ENCODE assay signal across 1 cellular context in the genomic region with DNA sequence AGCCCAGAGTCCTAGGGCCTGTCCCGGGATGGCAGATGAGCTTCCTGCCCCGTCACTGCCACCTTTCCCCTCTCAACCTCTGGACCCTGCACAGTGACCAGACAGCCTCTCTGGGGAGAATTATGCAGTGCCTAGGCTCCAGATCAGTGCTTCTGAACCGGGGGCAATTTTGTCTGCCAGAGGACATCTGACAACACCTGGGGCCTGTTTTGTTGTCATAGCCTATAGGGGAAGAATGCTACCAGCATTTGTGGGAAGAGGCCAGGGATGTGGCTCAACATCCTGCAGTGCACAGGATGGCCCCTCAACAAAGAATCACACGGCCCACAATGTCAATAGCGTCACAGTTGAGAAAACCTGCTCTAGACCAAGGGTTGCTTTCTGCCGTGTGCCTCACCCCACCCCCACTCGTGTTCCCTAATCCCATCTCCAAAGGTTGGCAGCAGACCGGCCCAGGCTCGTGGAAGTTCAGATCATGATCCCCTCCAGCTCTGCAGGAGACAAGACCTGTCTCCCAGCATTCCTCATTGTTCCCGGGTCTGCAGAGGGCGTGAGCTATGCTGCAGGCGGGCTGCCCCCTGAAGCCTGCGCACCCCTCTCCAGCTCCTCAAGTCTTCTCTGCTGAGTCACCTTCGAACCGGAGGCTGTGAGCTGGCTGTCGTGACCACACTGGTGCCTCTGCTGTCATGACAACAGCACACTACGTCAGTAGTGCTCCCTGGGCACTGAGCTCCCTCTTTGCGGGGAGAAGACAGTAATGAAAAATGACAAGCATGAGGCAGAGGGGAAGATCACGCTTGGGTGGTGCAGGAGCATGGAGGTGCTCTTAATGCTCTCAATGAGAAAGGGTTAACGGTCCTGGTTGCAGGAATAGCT.
TF ChIP-seq lines count a peak whose summit lies in the region.

No MANE protein-coding gene starts in this region.

TF ChIP-seq in WTC11, 78 proteins besides CTCF, POLR2A, EP300 and RAD21 (continued from another document and continues in another):
- TF ChIP-seq ZNF317 (CRISPR knock-in tag; IDR thresholded peaks at IDR 0.05; ENCODE audit: borderline replicate concordance, low read depth) (no peak), ZNF425 (CRISPR knock-in tag; conservative IDR thresholded peaks at IDR 0.05) (no peak), HMGXB4 (CRISPR knock-in tag; IDR thresholded peaks at IDR 0.05) (0 out of 2 replicates have a peak, but pooled peaks have one; percentile 46), KAT7 (CRISPR knock-in tag; IDR thresholded peaks at IDR 0.05; ENCODE audit: borderline replicate concordance) (no peak), PREB (CRISPR knock-in tag; IDR thresholded peaks at IDR 0.05; ENCODE audit: borderline replicate concordance) (no peak), E2F1 (CRISPR knock-in tag; IDR thresholded peaks at IDR 0.05) (no peak), NFATC4 (CRISPR knock-in tag; IDR thresholded peaks at IDR 0.05) (peak; percentile 35; the same call in 1 of the 2 replicates), ZNF121 (CRISPR knock-in tag; IDR thresholded peaks at IDR 0.05) (no peak), NR2C2 (CRISPR knock-in tag; IDR thresholded peaks at IDR 0.05) (no peak), CBFB (CRISPR knock-in tag; IDR thresholded peaks at IDR 0.05; ENCODE audit: low read depth) (no peak), SMAD3 (CRISPR knock-in tag; IDR thresholded peaks at IDR 0.05; ENCODE audit: borderline replicate concordance) (0 out of 2 replicates have a peak, but pooled peaks have one; percentile 57), MLX (CRISPR knock-in tag; IDR thresholded peaks at IDR 0.05) (no peak), NR3C1 (CRISPR knock-in tag; conservative IDR thresholded peaks at IDR 0.05; ENCODE audit: low read depth) (no peak), NFYB (CRISPR knock-in tag; conservative IDR thresholded peaks at IDR 0.05; ENCODE audit: low read depth) (no peak), GRHL2 (CRISPR knock-in tag; IDR thresholded peaks at IDR 0.05; ENCODE audit: insufficient replicate concordance, severe bottlenecking) (no peak), NFE2L1 (CRISPR knock-in tag; IDR thresholded peaks at IDR 0.05) (peak; percentile 87), MAX (CRISPR knock-in tag; IDR thresholded peaks at IDR 0.05) (peak; percentile 52; the same call in 1 of the 2 replicates), ESRRA (CRISPR knock-in tag; IDR thresholded peaks at IDR 0.05; ENCODE audit: borderline replicate concordance) (no peak), ZBTB21 (CRISPR knock-in tag; IDR thresholded peaks at IDR 0.05; ENCODE audit: borderline replicate concordance) (no peak; the same call in 1 of the 2 replicates), ZNF219 (CRISPR knock-in tag; IDR thresholded peaks at IDR 0.05; ENCODE audit: borderline replicate concordance) (no peak), ELF4 (CRISPR knock-in tag; IDR thresholded peaks at IDR 0.05; ENCODE audit: low read depth) (no peak), IRF1 (CRISPR knock-in tag; IDR thresholded peaks at IDR 0.05) (no peak), CREB1 (CRISPR knock-in tag; IDR thresholded peaks at IDR 0.05) (no peak), ATF1 (CRISPR knock-in tag; IDR thresholded peaks at IDR 0.05) (no peak)
- TF ChIP-seq, protein P1, sequence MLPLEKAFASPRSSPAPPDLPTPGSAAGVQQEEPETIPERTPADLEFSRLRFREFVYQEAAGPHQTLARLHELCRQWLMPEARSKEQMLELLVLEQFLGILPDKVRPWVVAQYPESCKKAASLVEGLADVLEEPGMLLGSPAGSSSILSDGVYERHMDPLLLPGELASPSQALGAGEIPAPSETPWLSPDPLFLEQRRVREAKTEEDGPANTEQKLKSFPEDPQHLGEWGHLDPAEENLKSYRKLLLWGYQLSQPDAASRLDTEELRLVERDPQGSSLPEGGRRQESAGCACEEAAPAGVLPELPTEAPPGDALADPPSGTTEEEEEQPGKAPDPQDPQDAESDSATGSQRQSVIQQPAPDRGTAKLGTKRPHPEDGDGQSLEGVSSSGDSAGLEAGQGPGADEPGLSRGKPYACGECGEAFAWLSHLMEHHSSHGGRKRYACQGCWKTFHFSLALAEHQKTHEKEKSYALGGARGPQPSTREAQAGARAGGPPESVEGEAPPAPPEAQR (CRISPR knock-in tag; IDR thresholded peaks at IDR 0.05): no peak
- TF ChIP-seq, protein P2, sequence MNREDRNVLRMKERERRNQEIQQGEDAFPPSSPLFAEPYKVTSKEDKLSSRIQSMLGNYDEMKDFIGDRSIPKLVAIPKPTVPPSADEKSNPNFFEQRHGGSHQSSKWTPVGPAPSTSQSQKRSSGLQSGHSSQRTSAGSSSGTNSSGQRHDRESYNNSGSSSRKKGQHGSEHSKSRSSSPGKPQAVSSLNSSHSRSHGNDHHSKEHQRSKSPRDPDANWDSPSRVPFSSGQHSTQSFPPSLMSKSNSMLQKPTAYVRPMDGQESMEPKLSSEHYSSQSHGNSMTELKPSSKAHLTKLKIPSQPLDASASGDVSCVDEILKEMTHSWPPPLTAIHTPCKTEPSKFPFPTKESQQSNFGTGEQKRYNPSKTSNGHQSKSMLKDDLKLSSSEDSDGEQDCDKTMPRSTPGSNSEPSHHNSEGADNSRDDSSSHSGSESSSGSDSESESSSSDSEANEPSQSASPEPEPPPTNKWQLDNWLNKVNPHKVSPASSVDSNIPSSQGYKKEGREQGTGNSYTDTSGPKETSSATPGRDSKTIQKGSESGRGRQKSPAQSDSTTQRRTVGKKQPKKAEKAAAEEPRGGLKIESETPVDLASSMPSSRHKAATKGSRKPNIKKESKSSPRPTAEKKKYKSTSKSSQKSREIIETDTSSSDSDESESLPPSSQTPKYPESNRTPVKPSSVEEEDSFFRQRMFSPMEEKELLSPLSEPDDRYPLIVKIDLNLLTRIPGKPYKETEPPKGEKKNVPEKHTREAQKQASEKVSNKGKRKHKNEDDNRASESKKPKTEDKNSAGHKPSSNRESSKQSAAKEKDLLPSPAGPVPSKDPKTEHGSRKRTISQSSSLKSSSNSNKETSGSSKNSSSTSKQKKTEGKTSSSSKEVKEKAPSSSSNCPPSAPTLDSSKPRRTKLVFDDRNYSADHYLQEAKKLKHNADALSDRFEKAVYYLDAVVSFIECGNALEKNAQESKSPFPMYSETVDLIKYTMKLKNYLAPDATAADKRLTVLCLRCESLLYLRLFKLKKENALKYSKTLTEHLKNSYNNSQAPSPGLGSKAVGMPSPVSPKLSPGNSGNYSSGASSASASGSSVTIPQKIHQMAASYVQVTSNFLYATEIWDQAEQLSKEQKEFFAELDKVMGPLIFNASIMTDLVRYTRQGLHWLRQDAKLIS (CRISPR knock-in tag; IDR thresholded peaks at IDR 0.05; ENCODE audit: borderline replicate concordance): no peak
- TF ChIP-seq, protein P3, sequence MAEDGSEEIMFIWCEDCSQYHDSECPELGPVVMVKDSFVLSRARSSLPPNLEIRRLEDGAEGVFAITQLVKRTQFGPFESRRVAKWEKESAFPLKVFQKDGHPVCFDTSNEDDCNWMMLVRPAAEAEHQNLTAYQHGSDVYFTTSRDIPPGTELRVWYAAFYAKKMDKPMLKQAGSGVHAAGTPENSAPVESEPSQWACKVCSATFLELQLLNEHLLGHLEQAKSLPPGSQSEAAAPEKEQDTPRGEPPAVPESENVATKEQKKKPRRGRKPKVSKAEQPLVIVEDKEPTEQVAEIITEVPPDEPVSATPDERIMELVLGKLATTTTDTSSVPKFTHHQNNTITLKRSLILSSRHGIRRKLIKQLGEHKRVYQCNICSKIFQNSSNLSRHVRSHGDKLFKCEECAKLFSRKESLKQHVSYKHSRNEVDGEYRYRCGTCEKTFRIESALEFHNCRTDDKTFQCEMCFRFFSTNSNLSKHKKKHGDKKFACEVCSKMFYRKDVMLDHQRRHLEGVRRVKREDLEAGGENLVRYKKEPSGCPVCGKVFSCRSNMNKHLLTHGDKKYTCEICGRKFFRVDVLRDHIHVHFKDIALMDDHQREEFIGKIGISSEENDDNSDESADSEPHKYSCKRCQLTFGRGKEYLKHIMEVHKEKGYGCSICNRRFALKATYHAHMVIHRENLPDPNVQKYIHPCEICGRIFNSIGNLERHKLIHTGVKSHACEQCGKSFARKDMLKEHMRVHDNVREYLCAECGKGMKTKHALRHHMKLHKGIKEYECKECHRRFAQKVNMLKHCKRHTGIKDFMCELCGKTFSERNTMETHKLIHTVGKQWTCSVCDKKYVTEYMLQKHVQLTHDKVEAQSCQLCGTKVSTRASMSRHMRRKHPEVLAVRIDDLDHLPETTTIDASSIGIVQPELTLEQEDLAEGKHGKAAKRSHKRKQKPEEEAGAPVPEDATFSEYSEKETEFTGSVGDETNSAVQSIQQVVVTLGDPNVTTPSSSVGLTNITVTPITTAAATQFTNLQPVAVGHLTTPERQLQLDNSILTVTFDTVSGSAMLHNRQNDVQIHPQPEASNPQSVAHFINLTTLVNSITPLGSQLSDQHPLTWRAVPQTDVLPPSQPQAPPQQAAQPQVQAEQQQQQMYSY (CRISPR knock-in tag; IDR thresholded peaks at IDR 0.05): no peak
